ENCODE assay signal across 10 cellular contexts in the genomic region with DNA sequence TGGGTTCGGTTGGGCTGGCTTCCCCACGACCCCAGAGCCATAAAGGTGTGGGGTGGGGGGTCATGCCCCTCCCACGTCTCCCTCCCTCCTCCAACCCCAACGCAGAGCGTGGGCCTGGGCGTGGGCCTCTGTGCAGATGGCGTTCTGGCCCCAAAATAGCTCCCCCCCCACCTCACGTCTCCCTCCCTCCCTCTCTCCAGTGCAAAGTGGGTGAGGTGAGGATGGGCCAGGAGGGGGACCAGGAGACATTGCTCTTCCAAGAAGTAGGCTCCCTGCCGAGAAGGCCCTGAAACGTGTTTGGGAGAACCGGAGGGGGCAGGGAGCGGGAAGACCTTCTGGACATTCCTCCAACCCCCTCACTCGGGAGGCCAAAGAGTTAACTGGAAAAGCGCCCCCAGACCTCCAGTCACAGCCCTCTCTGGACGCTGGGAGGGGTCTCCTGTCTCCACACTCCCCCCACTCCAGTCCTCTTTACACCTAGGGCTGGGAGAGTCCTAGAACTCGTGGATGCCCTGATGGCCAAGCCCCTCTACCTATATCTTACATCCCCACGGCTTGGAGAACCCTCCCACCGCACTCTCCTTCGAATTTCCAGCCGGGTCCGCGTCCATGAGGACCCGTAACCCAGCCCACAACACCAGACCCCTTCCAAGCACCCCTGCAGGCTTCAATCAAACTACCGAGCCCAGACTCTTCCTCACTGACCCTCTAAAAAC. TPM values are rescaled to one million over a fixed set of nuclear protein-coding genes. Genes with fewer than 3 reads are reported as not detected.
DNase-seq lines count a peak whose midpoint lies in the region; ATAC-seq and TF ChIP-seq lines count a peak whose summit lies in the region.
"Had no signal": no experiment of that assay in that cellular context is flagged by ENCODE, and none has a peak within 500 bp of the region (broad histone marks: within the 10 kb centered on the region; RNA-seq: fewer than 3 reads in every experiment).

No MANE protein-coding gene starts in this region.

- H3K9me3 ChIP-seq in cardiac muscle cell (ENCODE audit: low read depth) (no peaks in the 10 kb centered on the region), iPS-18a (ENCODE audit: control insufficient read depth, low read depth, low read length) (no peaks in the 10 kb centered on the region), testis (no peaks in the 10 kb centered on the region)

- H3K4me1 ChIP-seq in cardiac muscle cell (ENCODE audit: low read depth) (no peaks in the 10 kb centered on the region), iPS-18a (ENCODE audit: control insufficient read depth, low read depth, low read length) (peaks cover 10% of the 10 kb centered on the region), testis (peaks cover 16% of the 10 kb centered on the region)

- intact Hi-C loops in Right ventricle myocardium superior (cut with DNase I), result no loop called here
- intact Hi-C loops in testis (cut with DNase I; ENCODE audit: low total_unique reads), result no loop called here

- H3K36me3 ChIP-seq in cardiac muscle cell (no peaks in the 10 kb centered on the region), iPS-18a (ENCODE audit: control insufficient read depth, low read depth, low read length) (no peaks in the 10 kb centered on the region), testis (ENCODE audit: low read depth, missing control alignments) (no peaks in the 10 kb centered on the region)

- no peak for ATAC-seq in Right ventricle myocardium superior (ENCODE audit: poor library complexity)
- no peak for ATAC-seq in GM19467 (IDR thresholded peaks at IDR 0.05; ENCODE audit: unreplicated experiment)

- WGBS in testis, 2 donors, result 1 to 7% methylated on average over 9 to 24 of the region's 24 CpGs

- no peak overlapping the region for H3K27ac ChIP-seq in cardiac muscle cell
- H3K27ac ChIP-seq in VCaP, result peak overlapping the region; percentile 92
- peak overlapping the region; percentile 33 for H3K27ac ChIP-seq in iPS-18a (ENCODE audit: low read length)
- H3K27ac ChIP-seq in testis, result no peak overlapping the region

- TF ChIP-seq POLR2A in testis (IDR thresholded peaks at IDR 0.05), result no peak

- DNase-seq in cardiac muscle cell (ENCODE audit: low read depth in 1 of 2, low spot score in 1 of 2) (no peak), Right ventricle myocardium superior (no peak), testis (no peak), pons (ENCODE audit: low spot score) (no peak), GDM1 (lab: John Stamatoyannopoulos, UW) (no peak)
- DNase-seq: NCI-H1048, SIG-M5 had no signal

- peaks cover 29% of the 10 kb centered on the region for H3K27me3 ChIP-seq in cardiac muscle cell
- H3K27me3 ChIP-seq in iPS-18a (ENCODE audit: control insufficient read depth, insufficient read depth, low read length), result no peaks in the 10 kb centered on the region
- no peaks in the 10 kb centered on the region for H3K27me3 ChIP-seq in testis

- H3K4me3 ChIP-seq in cardiac muscle cell (peak overlapping the region; percentile 19), iPS-18a (ENCODE audit: low read length) (peak overlapping the region; percentile 78), testis (peak overlapping the region; percentile 26 to 43)

- TF ChIP-seq CTCF in cardiac muscle cell (IDR thresholded peaks at IDR 0.05; ENCODE audit: low read depth, low read length) (no peak), VCaP (conservative IDR thresholded peaks at IDR 0.05) (no peak), testis (IDR thresholded peaks at IDR 0.05) (no peak)

- peak overlapping the region; percentile 67 for H3K9ac ChIP-seq in iPS-18a (ENCODE audit: low read length)

RNA-seq across cellular contexts. Expression of a gene that starts 0.9 kb away (rescaled TPM):
- total RNA-seq in cardiac muscle cell (0.21 and 0.54 TPM in 2 replicates), Right ventricle myocardium superior (0.05 TPM), testis (1 to 10 TPM; 2.6 to 3.2 TPM)
- polyA plus RNA-seq in cardiac muscle cell (0.31 and 0.74 TPM in 2 replicates), testis (ENCODE audit: insufficient read depth, low read depth, low replicate concordance) (1.2 TPM)

RNA-seq across cellular contexts. Expression of a gene that starts 32.0 kb away (rescaled TPM):
- total RNA-seq in cardiac muscle cell (48.6 and 61.7 TPM in 2 replicates), Right ventricle myocardium superior (25.1 TPM), testis (100 to 1,000 TPM in 1 of 2 donors, 10 to 100 TPM in 1; 95.5 to 106 TPM)
- polyA plus RNA-seq in cardiac muscle cell (60.4 and 73.9 TPM in 2 replicates), testis (ENCODE audit: insufficient read depth, low read depth, low replicate concordance) (123 TPM)

Comparison
In these comparisons a context has a peak if more than half of its experiments do, and no peak if none do; other contexts are left out.
1. H3K27ac ChIP-seq: peak in VCaP (single experiment) and iPS-18a (single experiment); none in cardiac muscle cell (single experiment) and testis (0 of 2).
2. H3K4me3 ChIP-seq: peak in every context shown above with its lines; median percentile 78 in iPS-18a; 34 in testis; 19 in cardiac muscle cell.